12 cellular contexts compared by ENCODE assay signal in the genomic region with DNA sequence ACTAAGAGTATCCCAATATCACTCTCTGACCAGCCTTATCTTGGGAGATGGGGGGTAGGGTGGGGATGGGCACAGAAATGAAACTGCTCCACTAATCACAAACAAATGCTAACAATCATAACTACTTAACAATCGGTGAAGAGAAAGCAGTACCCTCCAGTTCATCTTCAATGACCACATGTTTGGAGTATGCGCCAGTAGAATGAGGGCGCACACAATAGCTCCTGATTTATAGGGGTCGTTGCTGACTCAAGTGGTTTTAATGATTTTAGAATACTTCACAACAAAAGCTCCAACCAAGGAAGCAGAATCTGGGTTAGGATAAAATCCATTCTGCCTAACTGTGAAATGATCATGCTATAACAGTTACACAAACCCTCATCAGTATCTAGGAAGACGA.
"Had no signal": no experiment of that assay in that cellular context is flagged by ENCODE, and none has a peak within 500 bp of the region (broad histone marks: within the 10 kb centered on the region; RNA-seq: fewer than 3 reads in every experiment).

No MANE protein-coding gene starts in this region.

- H3K27ac Mint-ChIP-seq: activated CD4-positive, alpha-beta T cell treated with anti-CD3 and anti-CD28 coated beads for 36 hours; activated CD8-positive, alpha-beta T cell treated with anti-CD3 and anti-CD28 coated beads, Interleukin-2, amount 10 ng/mL, durations not matched to agents 7 days and 5 days; activated naive CD8-positive, alpha-beta T cell treated with anti-CD3 and anti-CD28 coated beads, Interleukin-2, amount 50 U/mL, for 24 hours; activated T-helper 1 cell treated with anti-CD3 and anti-CD28 coated beads, Interleukin-12 subunit alpha, Interleukin-12 subunit beta, Interleukin-2, Interleukin-4 antibody, amounts not matched to agents 30 ng/mL and 10 ng/mL and 1 ng/mL, durations not matched to agents 14 hours and 24 hours and 36 hours; natural killer cell treated with Interleukin-12 subunit alpha and Interleukin-12 subunit beta and Interleukin-15 and Interleukin-18, amount 100 ng/mL, for 72 hours had no signal

- H3K9me3 ChIP-seq: ascending aorta, esophagus muscularis mucosa, heart left ventricle, left lung, vagina had no signal

- H3K27me3 ChIP-seq: ascending aorta, esophagus muscularis mucosa, heart left ventricle, left lung, vagina had no signal

- H3K9me3 Mint-ChIP-seq: activated naive CD8-positive, alpha-beta T cell treated with anti-CD3 and anti-CD28 coated beads, Interleukin-2, amount 50 U/mL, for 24 hours; activated T-helper 1 cell treated with anti-CD3 and anti-CD28 coated beads, Interleukin-12 subunit alpha, Interleukin-12 subunit beta, Interleukin-2, Interleukin-4 antibody, amounts not matched to agents 30 ng/mL and 10 ng/mL and 1 ng/mL, durations not matched to agents 14 hours and 24 hours and 36 hours; natural killer cell treated with Interleukin-12 subunit alpha and Interleukin-12 subunit beta and Interleukin-15 and Interleukin-18, amount 100 ng/mL, for 72 hours had no signal

- H3K4me1 ChIP-seq: ascending aorta, esophagus muscularis mucosa, left lung, vagina had no signal

- H3K36me3 Mint-ChIP-seq: natural killer cell treated with Interleukin-12 subunit alpha and Interleukin-12 subunit beta and Interleukin-15 and Interleukin-18, amount 100 ng/mL, for 72 hours had no signal

- H3K4me3 Mint-ChIP-seq: activated CD4-positive, alpha-beta T cell treated with anti-CD3 and anti-CD28 coated beads for 36 hours; activated CD8-positive, alpha-beta T cell treated with anti-CD3 and anti-CD28 coated beads, Interleukin-2, amount 10 ng/mL, durations not matched to agents 7 days and 5 days; activated naive CD8-positive, alpha-beta T cell treated with anti-CD3 and anti-CD28 coated beads, Interleukin-2, amount 50 U/mL, for 24 hours; activated T-helper 1 cell treated with anti-CD3 and anti-CD28 coated beads, Interleukin-12 subunit alpha, Interleukin-12 subunit beta, Interleukin-2, Interleukin-4 antibody, amounts not matched to agents 30 ng/mL and 10 ng/mL and 1 ng/mL, durations not matched to agents 14 hours and 24 hours and 36 hours; natural killer cell treated with Interleukin-12 subunit alpha and Interleukin-12 subunit beta and Interleukin-15 and Interleukin-18, amount 100 ng/mL, for 72 hours had no signal

- DNase-seq: activated CD4-positive, alpha-beta T cell treated with anti-CD3 and anti-CD28 coated beads for 36 hours; activated CD8-positive, alpha-beta T cell treated with anti-CD3 and anti-CD28 coated beads, Interleukin-2, amount 10 ng/mL, durations not matched to agents 7 days and 5 days; activated naive CD4-positive, alpha-beta T cell; activated naive CD8-positive, alpha-beta T cell treated with anti-CD3 and anti-CD28 coated beads, Interleukin-2, amount 50 U/mL, for 24 hours; heart left ventricle; left lung; T1000 had no signal

- H3K4me1 Mint-ChIP-seq: activated CD4-positive, alpha-beta T cell treated with anti-CD3 and anti-CD28 coated beads for 36 hours had no signal

- H3K4me3 ChIP-seq: ascending aorta, esophagus muscularis mucosa, heart left ventricle, left lung, vagina had no signal

- H3K27me3 Mint-ChIP-seq: activated CD4-positive, alpha-beta T cell treated with anti-CD3 and anti-CD28 coated beads for 36 hours; activated naive CD8-positive, alpha-beta T cell treated with anti-CD3 and anti-CD28 coated beads, Interleukin-2, amount 50 U/mL, for 24 hours; natural killer cell treated with Interleukin-12 subunit alpha and Interleukin-12 subunit beta and Interleukin-15 and Interleukin-18, amount 100 ng/mL, for 72 hours had no signal
